1 cellular context compared by ENCODE assay signal in the genomic region with DNA sequence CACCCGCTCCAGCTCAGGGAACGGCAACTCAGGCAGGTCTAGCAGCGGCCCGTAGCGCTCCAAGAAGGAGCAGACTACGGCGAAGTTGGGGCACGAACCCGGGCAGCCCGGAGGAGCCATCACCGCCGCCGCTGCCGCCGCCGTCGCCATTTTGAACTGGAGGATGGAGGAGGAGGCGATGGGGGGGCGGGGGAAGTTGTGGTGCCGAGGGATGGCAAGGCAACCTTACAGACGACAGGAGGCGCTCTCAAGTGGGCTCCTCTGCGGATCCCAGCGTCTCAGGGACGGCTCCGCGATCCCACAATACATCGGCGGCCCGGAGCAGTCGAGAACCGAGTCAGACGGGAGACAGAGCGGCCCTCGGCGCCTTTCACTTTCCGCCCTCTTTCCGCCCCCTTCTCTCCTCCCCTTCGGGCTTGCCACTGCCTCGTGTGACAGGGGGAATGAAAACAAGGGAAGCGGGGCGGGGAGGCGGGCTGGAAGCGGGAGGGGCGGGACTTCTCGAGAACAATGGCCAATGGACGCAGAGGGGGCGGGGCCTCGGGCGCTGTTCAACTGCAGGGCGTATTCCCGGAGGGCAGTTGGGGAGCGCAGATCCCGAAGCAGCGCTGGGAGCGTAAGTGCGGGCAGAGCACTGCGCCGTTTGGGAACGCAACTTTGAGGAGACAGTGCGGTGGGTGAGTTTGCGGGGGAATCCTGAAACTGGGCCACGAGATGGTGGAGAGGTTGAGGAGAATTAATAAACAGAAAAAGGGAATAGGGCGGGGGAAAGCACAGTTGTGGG.
TF ChIP-seq lines count a peak whose summit lies in the region.

A gene (plus strand): TSS at position 580 of the 784 bp plus-strand sequence. CDS start 21,353 bp downstream, outside the sequence.
A gene with protein sequence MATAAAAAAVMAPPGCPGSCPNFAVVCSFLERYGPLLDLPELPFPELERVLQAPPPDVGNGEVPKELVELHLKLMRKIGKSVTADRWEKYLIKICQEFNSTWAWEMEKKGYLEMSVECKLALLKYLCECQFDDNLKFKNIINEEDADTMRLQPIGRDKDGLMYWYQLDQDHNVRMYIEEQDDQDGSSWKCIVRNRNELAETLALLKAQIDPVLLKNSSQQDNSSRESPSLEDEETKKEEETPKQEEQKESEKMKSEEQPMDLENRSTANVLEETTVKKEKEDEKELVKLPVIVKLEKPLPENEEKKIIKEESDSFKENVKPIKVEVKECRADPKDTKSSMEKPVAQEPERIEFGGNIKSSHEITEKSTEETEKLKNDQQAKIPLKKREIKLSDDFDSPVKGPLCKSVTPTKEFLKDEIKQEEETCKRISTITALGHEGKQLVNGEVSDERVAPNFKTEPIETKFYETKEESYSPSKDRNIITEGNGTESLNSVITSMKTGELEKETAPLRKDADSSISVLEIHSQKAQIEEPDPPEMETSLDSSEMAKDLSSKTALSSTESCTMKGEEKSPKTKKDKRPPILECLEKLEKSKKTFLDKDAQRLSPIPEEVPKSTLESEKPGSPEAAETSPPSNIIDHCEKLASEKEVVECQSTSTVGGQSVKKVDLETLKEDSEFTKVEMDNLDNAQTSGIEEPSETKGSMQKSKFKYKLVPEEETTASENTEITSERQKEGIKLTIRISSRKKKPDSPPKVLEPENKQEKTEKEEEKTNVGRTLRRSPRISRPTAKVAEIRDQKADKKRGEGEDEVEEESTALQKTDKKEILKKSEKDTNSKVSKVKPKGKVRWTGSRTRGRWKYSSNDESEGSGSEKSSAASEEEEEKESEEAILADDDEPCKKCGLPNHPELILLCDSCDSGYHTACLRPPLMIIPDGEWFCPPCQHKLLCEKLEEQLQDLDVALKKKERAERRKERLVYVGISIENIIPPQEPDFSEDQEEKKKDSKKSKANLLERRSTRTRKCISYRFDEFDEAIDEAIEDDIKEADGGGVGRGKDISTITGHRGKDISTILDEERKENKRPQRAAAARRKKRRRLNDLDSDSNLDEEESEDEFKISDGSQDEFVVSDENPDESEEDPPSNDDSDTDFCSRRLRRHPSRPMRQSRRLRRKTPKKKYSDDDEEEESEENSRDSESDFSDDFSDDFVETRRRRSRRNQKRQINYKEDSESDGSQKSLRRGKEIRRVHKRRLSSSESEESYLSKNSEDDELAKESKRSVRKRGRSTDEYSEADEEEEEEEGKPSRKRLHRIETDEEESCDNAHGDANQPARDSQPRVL (N-terminal part only) (minus strand): TSS at position 158 of the 784 bp plus-strand sequence. CDS start 8 bp downstream, at position 150.

TF ChIP-seq in HepG2, 621 proteins besides CTCF, POLR2A, EP300 and RAD21 (continued from another document and continues in another):
- TF ChIP-seq, protein P1, sequence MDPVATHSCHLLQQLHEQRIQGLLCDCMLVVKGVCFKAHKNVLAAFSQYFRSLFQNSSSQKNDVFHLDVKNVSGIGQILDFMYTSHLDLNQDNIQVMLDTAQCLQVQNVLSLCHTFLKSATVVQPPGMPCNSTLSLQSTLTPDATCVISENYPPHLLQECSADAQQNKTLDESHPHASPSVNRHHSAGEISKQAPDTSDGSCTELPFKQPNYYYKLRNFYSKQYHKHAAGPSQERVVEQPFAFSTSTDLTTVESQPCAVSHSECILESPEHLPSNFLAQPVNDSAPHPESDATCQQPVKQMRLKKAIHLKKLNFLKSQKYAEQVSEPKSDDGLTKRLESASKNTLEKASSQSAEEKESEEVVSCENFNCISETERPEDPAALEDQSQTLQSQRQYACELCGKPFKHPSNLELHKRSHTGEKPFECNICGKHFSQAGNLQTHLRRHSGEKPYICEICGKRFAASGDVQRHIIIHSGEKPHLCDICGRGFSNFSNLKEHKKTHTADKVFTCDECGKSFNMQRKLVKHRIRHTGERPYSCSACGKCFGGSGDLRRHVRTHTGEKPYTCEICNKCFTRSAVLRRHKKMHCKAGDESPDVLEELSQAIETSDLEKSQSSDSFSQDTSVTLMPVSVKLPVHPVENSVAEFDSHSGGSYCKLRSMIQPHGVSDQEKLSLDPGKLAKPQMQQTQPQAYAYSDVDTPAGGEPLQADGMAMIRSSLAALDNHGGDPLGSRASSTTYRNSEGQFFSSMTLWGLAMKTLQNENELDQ (CRISPR knock-in tag; IDR thresholded peaks at IDR 0.05; ENCODE audit: borderline replicate concordance) = no peak
- TF ChIP-seq, protein P2, sequence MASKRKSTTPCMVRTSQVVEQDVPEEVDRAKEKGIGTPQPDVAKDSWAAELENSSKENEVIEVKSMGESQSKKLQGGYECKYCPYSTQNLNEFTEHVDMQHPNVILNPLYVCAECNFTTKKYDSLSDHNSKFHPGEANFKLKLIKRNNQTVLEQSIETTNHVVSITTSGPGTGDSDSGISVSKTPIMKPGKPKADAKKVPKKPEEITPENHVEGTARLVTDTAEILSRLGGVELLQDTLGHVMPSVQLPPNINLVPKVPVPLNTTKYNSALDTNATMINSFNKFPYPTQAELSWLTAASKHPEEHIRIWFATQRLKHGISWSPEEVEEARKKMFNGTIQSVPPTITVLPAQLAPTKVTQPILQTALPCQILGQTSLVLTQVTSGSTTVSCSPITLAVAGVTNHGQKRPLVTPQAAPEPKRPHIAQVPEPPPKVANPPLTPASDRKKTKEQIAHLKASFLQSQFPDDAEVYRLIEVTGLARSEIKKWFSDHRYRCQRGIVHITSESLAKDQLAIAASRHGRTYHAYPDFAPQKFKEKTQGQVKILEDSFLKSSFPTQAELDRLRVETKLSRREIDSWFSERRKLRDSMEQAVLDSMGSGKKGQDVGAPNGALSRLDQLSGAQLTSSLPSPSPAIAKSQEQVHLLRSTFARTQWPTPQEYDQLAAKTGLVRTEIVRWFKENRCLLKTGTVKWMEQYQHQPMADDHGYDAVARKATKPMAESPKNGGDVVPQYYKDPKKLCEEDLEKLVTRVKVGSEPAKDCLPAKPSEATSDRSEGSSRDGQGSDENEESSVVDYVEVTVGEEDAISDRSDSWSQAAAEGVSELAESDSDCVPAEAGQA (IDR thresholded peaks at IDR 0.05; ENCODE audit: low read depth) = 0 out of 2 replicates have a peak, but pooled peaks have one; percentile 13
- TF ChIP-seq, protein P2 (CRISPR knock-in tag; IDR thresholded peaks at IDR 0.05; ENCODE audit: borderline replicate concordance) = no peak
- no peak for TF ChIP-seq ZNF546 (CRISPR knock-in tag; conservative IDR thresholded peaks at IDR 0.05)
- TF ChIP-seq SPEN (CRISPR knock-in tag; IDR thresholded peaks at IDR 0.05; ENCODE audit: low read depth) = peak; percentile 69; the same call in 1 of the 2 replicates
- TF ChIP-seq, protein P3, sequence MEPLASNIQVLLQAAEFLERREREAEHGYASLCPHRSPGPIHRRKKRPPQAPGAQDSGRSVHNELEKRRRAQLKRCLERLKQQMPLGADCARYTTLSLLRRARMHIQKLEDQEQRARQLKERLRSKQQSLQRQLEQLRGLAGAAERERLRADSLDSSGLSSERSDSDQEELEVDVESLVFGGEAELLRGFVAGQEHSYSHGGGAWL (CRISPR knock-in tag; IDR thresholded peaks at IDR 0.05) = 0 out of 2 replicates have a peak, but pooled peaks have one; percentile 57
- no peak for TF ChIP-seq NFE2 (CRISPR knock-in tag; IDR thresholded peaks at IDR 0.05)
- TF ChIP-seq, protein P4, sequence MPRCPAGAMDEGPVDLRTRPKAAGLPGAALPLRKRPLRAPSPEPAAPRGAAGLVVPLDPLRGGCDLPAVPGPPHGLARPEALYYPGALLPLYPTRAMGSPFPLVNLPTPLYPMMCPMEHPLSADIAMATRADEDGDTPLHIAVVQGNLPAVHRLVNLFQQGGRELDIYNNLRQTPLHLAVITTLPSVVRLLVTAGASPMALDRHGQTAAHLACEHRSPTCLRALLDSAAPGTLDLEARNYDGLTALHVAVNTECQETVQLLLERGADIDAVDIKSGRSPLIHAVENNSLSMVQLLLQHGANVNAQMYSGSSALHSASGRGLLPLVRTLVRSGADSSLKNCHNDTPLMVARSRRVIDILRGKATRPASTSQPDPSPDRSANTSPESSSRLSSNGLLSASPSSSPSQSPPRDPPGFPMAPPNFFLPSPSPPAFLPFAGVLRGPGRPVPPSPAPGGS (CRISPR knock-in tag; IDR thresholded peaks at IDR 0.05) = peak; percentile 68
- peak; percentile 39; the same call in 1 of the 2 replicates for TF ChIP-seq CREM (IDR thresholded peaks at IDR 0.05)
- no peak for TF ChIP-seq CREM (CRISPR knock-in tag; IDR thresholded peaks at IDR 0.05)
- TF ChIP-seq HOXD1 (CRISPR knock-in tag; IDR thresholded peaks at IDR 0.05) = 0 out of 2 replicates have a peak, but pooled peaks have one; percentile 53
- peak; percentile 8; the same call in 1 of the 2 replicates for TF ChIP-seq FOSL2 (CRISPR knock-in tag; IDR thresholded peaks at IDR 0.05)
- TF ChIP-seq ZNF768 (CRISPR knock-in tag; IDR thresholded peaks at IDR 0.05) = peak; percentile 52; the same call in 1 of the 2 replicates
- TF ChIP-seq, protein P5, sequence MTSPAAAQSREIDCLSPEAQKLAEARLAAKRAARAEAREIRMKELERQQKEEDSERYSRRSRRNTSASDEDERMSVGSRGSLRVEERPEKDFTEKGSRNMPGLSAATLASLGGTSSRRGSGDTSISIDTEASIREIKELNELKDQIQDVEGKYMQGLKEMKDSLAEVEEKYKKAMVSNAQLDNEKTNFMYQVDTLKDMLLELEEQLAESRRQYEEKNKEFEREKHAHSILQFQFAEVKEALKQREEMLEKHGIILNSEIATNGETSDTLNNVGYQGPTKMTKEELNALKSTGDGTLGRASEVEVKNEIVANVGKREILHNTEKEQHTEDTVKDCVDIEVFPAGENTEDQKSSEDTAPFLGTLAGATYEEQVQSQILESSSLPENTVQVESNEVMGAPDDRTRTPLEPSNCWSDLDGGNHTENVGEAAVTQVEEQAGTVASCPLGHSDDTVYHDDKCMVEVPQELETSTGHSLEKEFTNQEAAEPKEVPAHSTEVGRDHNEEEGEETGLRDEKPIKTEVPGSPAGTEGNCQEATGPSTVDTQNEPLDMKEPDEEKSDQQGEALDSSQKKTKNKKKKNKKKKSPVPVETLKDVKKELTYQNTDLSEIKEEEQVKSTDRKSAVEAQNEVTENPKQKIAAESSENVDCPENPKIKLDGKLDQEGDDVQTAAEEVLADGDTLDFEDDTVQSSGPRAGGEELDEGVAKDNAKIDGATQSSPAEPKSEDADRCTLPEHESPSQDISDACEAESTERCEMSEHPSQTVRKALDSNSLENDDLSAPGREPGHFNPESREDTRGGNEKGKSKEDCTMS (CRISPR knock-in tag; conservative IDR thresholded peaks at IDR 0.05) = no peak
- TF ChIP-seq POLR2AphosphoS2 (IDR thresholded peaks at IDR 0.05; ENCODE audit: low read depth, low read length) = no peak
- TF ChIP-seq, protein P6, sequence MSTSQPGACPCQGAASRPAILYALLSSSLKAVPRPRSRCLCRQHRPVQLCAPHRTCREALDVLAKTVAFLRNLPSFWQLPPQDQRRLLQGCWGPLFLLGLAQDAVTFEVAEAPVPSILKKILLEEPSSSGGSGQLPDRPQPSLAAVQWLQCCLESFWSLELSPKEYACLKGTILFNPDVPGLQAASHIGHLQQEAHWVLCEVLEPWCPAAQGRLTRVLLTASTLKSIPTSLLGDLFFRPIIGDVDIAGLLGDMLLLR (CRISPR knock-in tag; IDR thresholded peaks at IDR 0.05) = peak; percentile 27; the same call in 1 of the 2 replicates
- TF ChIP-seq RARA (CRISPR knock-in tag; IDR thresholded peaks at IDR 0.05) = peak; percentile 12; the same call in 1 of the 2 replicates
- TF ChIP-seq, protein P7, sequence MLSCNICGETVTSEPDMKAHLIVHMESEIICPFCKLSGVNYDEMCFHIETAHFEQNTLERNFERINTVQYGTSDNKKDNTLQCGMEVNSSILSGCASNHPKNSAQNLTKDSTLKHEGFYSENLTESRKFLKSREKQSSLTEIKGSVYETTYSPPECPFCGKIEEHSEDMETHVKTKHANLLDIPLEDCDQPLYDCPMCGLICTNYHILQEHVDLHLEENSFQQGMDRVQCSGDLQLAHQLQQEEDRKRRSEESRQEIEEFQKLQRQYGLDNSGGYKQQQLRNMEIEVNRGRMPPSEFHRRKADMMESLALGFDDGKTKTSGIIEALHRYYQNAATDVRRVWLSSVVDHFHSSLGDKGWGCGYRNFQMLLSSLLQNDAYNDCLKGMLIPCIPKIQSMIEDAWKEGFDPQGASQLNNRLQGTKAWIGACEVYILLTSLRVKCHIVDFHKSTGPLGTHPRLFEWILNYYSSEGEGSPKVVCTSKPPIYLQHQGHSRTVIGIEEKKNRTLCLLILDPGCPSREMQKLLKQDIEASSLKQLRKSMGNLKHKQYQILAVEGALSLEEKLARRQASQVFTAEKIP (CRISPR knock-in tag; IDR thresholded peaks at IDR 0.05; ENCODE audit: borderline replicate concordance) = no peak
- TF ChIP-seq PHF8 (CRISPR knock-in tag; IDR thresholded peaks at IDR 0.05) = peak; percentile 89
- TF ChIP-seq, protein P8, sequence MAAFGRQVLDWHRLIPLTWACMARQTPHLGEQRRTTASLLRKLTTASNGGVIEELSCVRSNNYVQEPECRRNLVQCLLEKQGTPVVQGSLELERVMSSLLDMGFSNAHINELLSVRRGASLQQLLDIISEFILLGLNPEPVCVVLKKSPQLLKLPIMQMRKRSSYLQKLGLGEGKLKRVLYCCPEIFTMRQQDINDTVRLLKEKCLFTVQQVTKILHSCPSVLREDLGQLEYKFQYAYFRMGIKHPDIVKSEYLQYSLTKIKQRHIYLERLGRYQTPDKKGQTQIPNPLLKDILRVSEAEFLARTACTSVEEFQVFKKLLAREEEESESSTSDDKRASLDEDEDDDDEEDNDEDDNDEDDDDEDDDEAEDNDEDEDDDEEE (CRISPR knock-in tag; IDR thresholded peaks at IDR 0.05) = no peak
- TF ChIP-seq FOXA3 (CRISPR knock-in tag; IDR thresholded peaks at IDR 0.05) = peak; percentile 35
- TF ChIP-seq, protein P9, sequence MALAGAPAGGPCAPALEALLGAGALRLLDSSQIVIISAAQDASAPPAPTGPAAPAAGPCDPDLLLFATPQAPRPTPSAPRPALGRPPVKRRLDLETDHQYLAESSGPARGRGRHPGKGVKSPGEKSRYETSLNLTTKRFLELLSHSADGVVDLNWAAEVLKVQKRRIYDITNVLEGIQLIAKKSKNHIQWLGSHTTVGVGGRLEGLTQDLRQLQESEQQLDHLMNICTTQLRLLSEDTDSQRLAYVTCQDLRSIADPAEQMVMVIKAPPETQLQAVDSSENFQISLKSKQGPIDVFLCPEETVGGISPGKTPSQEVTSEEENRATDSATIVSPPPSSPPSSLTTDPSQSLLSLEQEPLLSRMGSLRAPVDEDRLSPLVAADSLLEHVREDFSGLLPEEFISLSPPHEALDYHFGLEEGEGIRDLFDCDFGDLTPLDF (CRISPR knock-in tag; IDR thresholded peaks at IDR 0.05) = no peak; the same call in 1 of the 2 replicates
- peak; percentile 79; the same call in 1 of the 2 replicates for TF ChIP-seq ZNF772 (CRISPR knock-in tag; IDR thresholded peaks at IDR 0.05)
- no peak for TF ChIP-seq ZNF34 (CRISPR knock-in tag; IDR thresholded peaks at IDR 0.05; ENCODE audit: borderline replicate concordance)
- TF ChIP-seq MED8 (CRISPR knock-in tag; IDR thresholded peaks at IDR 0.05; ENCODE audit: insufficient replicate concordance) = peak; percentile 45
- peak; percentile 81 for TF ChIP-seq SALL1 (CRISPR knock-in tag; IDR thresholded peaks at IDR 0.05)
